Comparison of ENCODE assay signal across 8 cellular contexts in the genomic region with DNA sequence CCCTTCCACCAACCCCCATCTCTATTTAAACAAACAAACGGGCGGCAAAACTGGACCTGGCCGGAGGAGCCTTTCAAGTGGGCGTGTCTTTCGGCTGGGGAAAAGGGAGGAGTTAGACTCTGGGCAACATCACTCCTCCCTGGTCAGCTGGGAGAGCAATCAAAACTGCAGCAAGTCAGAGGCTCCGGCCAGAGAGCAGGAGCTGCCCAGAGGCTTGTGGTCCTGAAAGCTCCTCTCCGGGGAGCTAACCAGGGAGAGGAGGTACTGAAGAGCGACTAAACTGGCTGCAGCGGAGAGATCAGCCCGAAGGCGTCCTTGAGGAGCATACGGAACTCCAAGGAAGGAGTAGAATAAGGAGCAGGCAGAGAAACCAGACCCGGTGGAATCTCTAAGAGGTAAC. TPM values are rescaled to one million over a fixed set of nuclear protein-coding genes. Genes with fewer than 3 reads are reported as not detected.
DNase-seq lines count a peak whose midpoint lies in the region; ATAC-seq and TF ChIP-seq lines count a peak whose summit lies in the region.

A gene with protein sequence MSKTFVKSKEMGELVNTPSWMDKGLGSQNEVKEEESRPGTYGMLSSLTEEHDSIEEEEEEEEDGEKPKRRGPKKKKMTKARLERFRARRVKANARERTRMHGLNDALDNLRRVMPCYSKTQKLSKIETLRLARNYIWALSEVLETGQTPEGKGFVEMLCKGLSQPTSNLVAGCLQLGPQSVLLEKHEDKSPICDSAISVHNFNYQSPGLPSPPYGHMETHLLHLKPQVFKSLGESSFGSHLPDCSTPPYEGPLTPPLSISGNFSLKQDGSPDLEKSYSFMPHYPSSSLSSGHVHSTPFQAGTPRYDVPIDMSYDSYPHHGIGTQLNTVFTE (plus strand): TSS at position 191 of the 400 bp plus-strand sequence. CDS start 6,466 bp downstream, outside the sequence.

- 4% methylated on average over 13 of the region's 13 CpGs for WGBS in SK-N-SH (ENCODE audit: low lambda C conversion rate)

- no peaks in the 10 kb centered on the region for H3K9me2 ChIP-seq in SK-N-SH

- no peaks in the 10 kb centered on the region for H3K4me1 ChIP-seq in SK-N-SH (ENCODE audit: control insufficient read depth in 1 of 2, insufficient read depth in 2 of 2, low read depth in 1 of 2, low read length in 1 of 2)

- DNase-seq in Caki2 (ENCODE audit: low read depth): peak; percentile 81
- DNase-seq in SK-N-SH: no peak
- peak; percentile 16 for DNase-seq in fibroblast of peridontal ligament (ENCODE audit: extremely low read depth)
- peak; percentile 66 for DNase-seq in neural crest cell (ENCODE audit: low read depth, low spot score)
- DNase-seq in NCI-H146 (lab: John Stamatoyannopoulos, UW): no peak
- no peak for DNase-seq in cerebellar cortex (ENCODE audit: low spot score)

- H3K27ac Mint-ChIP-seq in neural crest cell (ENCODE audit: unreplicated experiment): peak within 1 kb of the TSS; percentile 72

- POLR2A ChIA-PET in SK-N-SH (lab: Yijun Ruan, JAX): no interaction called here

- H3K4me3 Mint-ChIP-seq in neural crest cell: peak within 1 kb of the TSS; percentile 55

- in situ Hi-C loops in Caki2 (cut with HindIII; ENCODE audit: low pct_unique_long_range_greater_than_20kb, low sequenced_read_pairs): no loop called here

- H3F3A ChIP-seq in SK-N-SH (replicated peaks; ENCODE audit: insufficient read depth): no peaks in the 10 kb centered on the region

- H3K4me1 Mint-ChIP-seq in neural crest cell: peaks cover 14% of the 10 kb centered on the region

- no peaks in the 10 kb centered on the region for H3K9me3 ChIP-seq in SK-N-SH

- H3K27me3 ChIP-seq in SK-N-SH (ENCODE audit: insufficient read depth): no peaks in the 10 kb centered on the region

- ATAC-seq in HG03432 (IDR thresholded peaks at IDR 0.05; ENCODE audit: unreplicated experiment): peak; percentile 50
- ATAC-seq in HG03039 (IDR thresholded peaks at IDR 0.05; ENCODE audit: unreplicated experiment): no peak

- no peak within 1 kb of the TSS for H3K4me2 ChIP-seq in SK-N-SH

- peaks cover 73% of the 10 kb centered on the region for H3K27me3 Mint-ChIP-seq in neural crest cell (ENCODE audit: low read depth)

- TF ChIP-seq CTCF in SK-N-SH (IDR thresholded peaks at IDR 0.05) (no peak), neural crest cell (conservative IDR thresholded peaks at IDR 0.05) (no peak)

- no peak for TF ChIP-seq EP300 in SK-N-SH (IDR thresholded peaks at IDR 0.05; ENCODE audit: borderline replicate concordance in 1 of 2, low read depth in 1 of 2, low read length in 1 of 2)

- no peaks in the 10 kb centered on the region for H4K20me1 ChIP-seq in SK-N-SH (ENCODE audit: insufficient read depth)

- H3K36me3 Mint-ChIP-seq in neural crest cell (ENCODE audit: low read depth): no peaks in the 10 kb centered on the region

- H3K4me3 ChIP-seq in SK-N-SH (ENCODE audit: low read depth in 2 of 2, low read length in 1 of 2): no peak within 1 kb of the TSS

- H3K9me3 Mint-ChIP-seq in neural crest cell: no peaks in the 10 kb centered on the region

- H3K36me3 ChIP-seq in SK-N-SH (replicated peaks in 1 of 2; ENCODE audit: control insufficient read depth in 1 of 2, insufficient read depth in 2 of 2, low read length in 1 of 2): no peaks in the 10 kb centered on the region

- CTCF ChIA-PET in SK-N-SH (lab: Yijun Ruan, JAX): interaction anchor here (2.4 kb wide), 1 partner anchor 26 kb away, joined by 10 read pairs; no protein-coding TSS in a partner anchor

- no peaks in the 10 kb centered on the region for H3K79me2 ChIP-seq in SK-N-SH (ENCODE audit: insufficient read depth)

- H3K9ac ChIP-seq in SK-N-SH: no peak within 1 kb of the TSS

- no peak within 1 kb of the TSS for H2AFZ ChIP-seq in SK-N-SH (ENCODE audit: low read depth)

- no peak for TF ChIP-seq RAD21 in SK-N-SH (IDR thresholded peaks at IDR 0.05; ENCODE audit: low read length)

- no peak within 1 kb of the TSS for H3K27ac ChIP-seq in SK-N-SH (ENCODE audit: low read depth in 2 of 2, low read length in 1 of 2)

TF ChIP-seq in SK-N-SH, 30 proteins besides CTCF, POLR2A, EP300 and RAD21:
- TF ChIP-seq, protein P1, sequence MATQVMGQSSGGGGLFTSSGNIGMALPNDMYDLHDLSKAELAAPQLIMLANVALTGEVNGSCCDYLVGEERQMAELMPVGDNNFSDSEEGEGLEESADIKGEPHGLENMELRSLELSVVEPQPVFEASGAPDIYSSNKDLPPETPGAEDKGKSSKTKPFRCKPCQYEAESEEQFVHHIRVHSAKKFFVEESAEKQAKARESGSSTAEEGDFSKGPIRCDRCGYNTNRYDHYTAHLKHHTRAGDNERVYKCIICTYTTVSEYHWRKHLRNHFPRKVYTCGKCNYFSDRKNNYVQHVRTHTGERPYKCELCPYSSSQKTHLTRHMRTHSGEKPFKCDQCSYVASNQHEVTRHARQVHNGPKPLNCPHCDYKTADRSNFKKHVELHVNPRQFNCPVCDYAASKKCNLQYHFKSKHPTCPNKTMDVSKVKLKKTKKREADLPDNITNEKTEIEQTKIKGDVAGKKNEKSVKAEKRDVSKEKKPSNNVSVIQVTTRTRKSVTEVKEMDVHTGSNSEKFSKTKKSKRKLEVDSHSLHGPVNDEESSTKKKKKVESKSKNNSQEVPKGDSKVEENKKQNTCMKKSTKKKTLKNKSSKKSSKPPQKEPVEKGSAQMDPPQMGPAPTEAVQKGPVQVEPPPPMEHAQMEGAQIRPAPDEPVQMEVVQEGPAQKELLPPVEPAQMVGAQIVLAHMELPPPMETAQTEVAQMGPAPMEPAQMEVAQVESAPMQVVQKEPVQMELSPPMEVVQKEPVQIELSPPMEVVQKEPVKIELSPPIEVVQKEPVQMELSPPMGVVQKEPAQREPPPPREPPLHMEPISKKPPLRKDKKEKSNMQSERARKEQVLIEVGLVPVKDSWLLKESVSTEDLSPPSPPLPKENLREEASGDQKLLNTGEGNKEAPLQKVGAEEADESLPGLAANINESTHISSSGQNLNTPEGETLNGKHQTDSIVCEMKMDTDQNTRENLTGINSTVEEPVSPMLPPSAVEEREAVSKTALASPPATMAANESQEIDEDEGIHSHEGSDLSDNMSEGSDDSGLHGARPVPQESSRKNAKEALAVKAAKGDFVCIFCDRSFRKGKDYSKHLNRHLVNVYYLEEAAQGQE (IDR thresholded peaks at IDR 0.05; ENCODE audit: low read depth, low read length): peak; percentile 98
- TF ChIP-seq FOSL2 (IDR thresholded peaks at IDR 0.05; ENCODE audit: borderline replicate concordance, low read depth): no peak

RNA-seq across cellular contexts. Expression of the gene that starts here (rescaled TPM):
- total RNA-seq in Caki2 (2014; rRNA removed; shearing (Covaris generic); ENCODE audit: low replicate concordance): not detected in 2 replicates
- not detected in 2 replicates for polyA plus RNA-seq in SK-N-SH (2012; rRNA removed)
- polyA plus RNA-seq in SK-N-SH (2012; cell fraction: cytosol; rRNA removed): not detected in 2 replicates
- not detected in 2 replicates for polyA plus RNA-seq in SK-N-SH (2012; cell fraction: nucleus; rRNA removed)
- 6.9 and 7.3 TPM in 2 replicates for total RNA-seq in neural crest cell

Comparison
In these comparisons a context has a peak if more than half of its experiments do, and no peak if none do; other contexts are left out.
1. Peak in DNase-seq in Caki2; RNA of the gene not detected or under 1 TPM.
2. DNase-seq: peak in fibroblast of peridontal ligament (single experiment) and neural crest cell (single experiment); none in SK-N-SH (single experiment), NCI-H146 (single experiment) and cerebellar cortex (single experiment).